In genomic region chr16:85137323-85138072, GRCh38 we compare ENCODE assay signal across 9 cellular contexts. TPM values are rescaled to one million over a fixed set of nuclear protein-coding genes. Genes with fewer than 3 reads are reported as not detected.
DNase-seq lines count a peak whose midpoint lies in the region; FAIRE-seq and TF ChIP-seq lines count a peak whose summit lies in the region.
"Had no signal": no experiment of that assay in that cellular context is flagged by ENCODE, and none has a peak within 500 bp of the region (broad histone marks: within the 10 kb centered on the region; RNA-seq: fewer than 3 reads in every experiment).

No MANE protein-coding gene starts in this region.

- FAIRE-seq in RCC 7860 (lab: Jason Lieb, UNC) = no peak

- peaks cover 4 to 6% (median 6%) of the 10 kb centered on the region in 3 donors for H3K4me1 Mint-ChIP-seq in CD8-positive, alpha-beta memory T cell
- no peaks in the 10 kb centered on the region for H3K4me1 Mint-ChIP-seq in activated T-helper 1 cell treated with anti-CD3 and anti-CD28 coated beads, Interleukin-12 subunit alpha, Interleukin-12 subunit beta, Interleukin-2, Interleukin-4 antibody, amounts not matched to agents 30 ng/mL and 10 ng/mL and 1 ng/mL, durations not matched to agents 14 hours and 24 hours and 36 hours (ENCODE audit: low read depth)

- H3K27ac ChIP-seq in colonic mucosa (peak overlapping the region; percentile 79), tibial artery (peak overlapping the region; percentile 63 to 72)
- no peak overlapping the region for H3K27ac ChIP-seq in CD8-positive, alpha-beta memory T cell (ENCODE audit: low read depth, low read length)

- H3K27me3 Mint-ChIP-seq in CD8-positive, alpha-beta memory T cell = peaks cover 30 to 43% of the 10 kb centered on the region in 2 donors
- H3K27me3 Mint-ChIP-seq in activated T-helper 1 cell treated with anti-CD3 and anti-CD28 coated beads, Interleukin-12 subunit alpha, Interleukin-12 subunit beta, Interleukin-2, Interleukin-4 antibody, amounts not matched to agents 30 ng/mL and 10 ng/mL and 1 ng/mL, durations not matched to agents 14 hours and 24 hours and 36 hours (ENCODE audit: insufficient read depth) = peaks cover 22% of the 10 kb centered on the region

- no peak overlapping the region for H3K27ac Mint-ChIP-seq in CD8-positive, alpha-beta memory T cell
- H3K27ac Mint-ChIP-seq in activated T-helper 1 cell treated with anti-CD3 and anti-CD28 coated beads, Interleukin-12 subunit alpha, Interleukin-12 subunit beta, Interleukin-2, Interleukin-4 antibody, amounts not matched to agents 30 ng/mL and 10 ng/mL and 1 ng/mL, durations not matched to agents 14 hours and 24 hours and 36 hours = no peak overlapping the region
- H3K27ac Mint-ChIP-seq: IgD-negative memory B cell had no signal

- TF ChIP-seq CTCF in LNCaP clone FGC (IDR thresholded peaks at IDR 0.05; ENCODE audit: control insufficient read depth, extremely low read depth, insufficient read depth) (no peak), colonic mucosa (IDR thresholded peaks at IDR 0.05) (no peak), tibial artery (IDR thresholded peaks at IDR 0.05) (no peak)

- intact Hi-C loops in colonic mucosa (cut with DNase I) (no loop called here), tibial artery (cut with DNase I; ENCODE audit: low total_unique reads) (no loop called here)
- intact Hi-C loops in activated T-helper 1 cell treated with anti-CD3 and anti-CD28 coated beads, Interleukin-12 subunit alpha, Interleukin-12 subunit beta, Interleukin-2, Interleukin-4 antibody, amounts not matched to agents 30 ng/mL and 10 ng/mL and 1 ng/mL, durations not matched to agents 14 hours and 24 hours and 36 hours (cut with micrococcal nuclease) = no loop called here

- H3K4me3 Mint-ChIP-seq in CD8-positive, alpha-beta memory T cell = no peak overlapping the region
- no peak overlapping the region for H3K4me3 Mint-ChIP-seq in activated T-helper 1 cell treated with anti-CD3 and anti-CD28 coated beads, Interleukin-12 subunit alpha, Interleukin-12 subunit beta, Interleukin-2, Interleukin-4 antibody, amounts not matched to agents 30 ng/mL and 10 ng/mL and 1 ng/mL, durations not matched to agents 14 hours and 24 hours and 36 hours

- no peaks in the 10 kb centered on the region for H3K9me3 Mint-ChIP-seq in CD8-positive, alpha-beta memory T cell
- no peaks in the 10 kb centered on the region for H3K9me3 Mint-ChIP-seq in activated T-helper 1 cell treated with anti-CD3 and anti-CD28 coated beads, Interleukin-12 subunit alpha, Interleukin-12 subunit beta, Interleukin-2, Interleukin-4 antibody, amounts not matched to agents 30 ng/mL and 10 ng/mL and 1 ng/mL, durations not matched to agents 14 hours and 24 hours and 36 hours

- no peaks in the 10 kb centered on the region for H3K9me3 ChIP-seq in colonic mucosa
- no peaks in the 10 kb centered on the region for H3K9me3 ChIP-seq in tibial artery
- H3K9me3 ChIP-seq in CD8-positive, alpha-beta memory T cell (ENCODE audit: low read length) = no peaks in the 10 kb centered on the region

- DNase-seq in LNCaP clone FGC (ENCODE audit: low read depth) = peak; percentile 57
- DNase-seq in colonic mucosa = peak; percentile 82
- peak; percentile 95 for DNase-seq in medulla oblongata (ENCODE audit: extremely low spot score)
- DNase-seq in tibial artery = peak; percentile 94 to 98
- DNase-seq in CD8-positive, alpha-beta memory T cell = no peak
- no peak for DNase-seq in RCC 7860 (ENCODE audit: low spot score)
- no peak for DNase-seq in activated T-helper 1 cell treated with anti-CD3 and anti-CD28 coated beads, Interleukin-12 subunit alpha, Interleukin-12 subunit beta, Interleukin-2, Interleukin-4 antibody, amounts not matched to agents 30 ng/mL and 10 ng/mL and 1 ng/mL, durations not matched to agents 14 hours and 24 hours and 36 hours (ENCODE audit: low spot score)
- no peak for DNase-seq in erythroblast (lab: John Stamatoyannopoulos, UW)

- CTCF ChIA-PET in CD8-positive, alpha-beta memory T cell (lab: Charles Lee) = no interaction called here

- H3K4me1 ChIP-seq in colonic mucosa = peaks cover 4% of the 10 kb centered on the region
- H3K4me1 ChIP-seq in tibial artery = peaks cover 4 to 27% (median 19%) of the 10 kb centered on the region in 4 donors
- no peaks in the 10 kb centered on the region for H3K4me1 ChIP-seq in CD8-positive, alpha-beta memory T cell (ENCODE audit: insufficient read depth, low read length)

- no peaks in the 10 kb centered on the region for H3K27me3 ChIP-seq in colonic mucosa
- no peaks in the 10 kb centered on the region for H3K27me3 ChIP-seq in tibial artery
- H3K27me3 ChIP-seq in CD8-positive, alpha-beta memory T cell (ENCODE audit: insufficient read depth, low read length, poor library complexity, severe bottlenecking) = peaks cover 3% of the 10 kb centered on the region

- POLR2A ChIA-PET in CD8-positive, alpha-beta memory T cell (lab: Charles Lee) = no interaction called here

- H3K36me3 Mint-ChIP-seq in CD8-positive, alpha-beta memory T cell = no peaks in the 10 kb centered on the region
- no peaks in the 10 kb centered on the region for H3K36me3 Mint-ChIP-seq in activated T-helper 1 cell treated with anti-CD3 and anti-CD28 coated beads, Interleukin-12 subunit alpha, Interleukin-12 subunit beta, Interleukin-2, Interleukin-4 antibody, amounts not matched to agents 30 ng/mL and 10 ng/mL and 1 ng/mL, durations not matched to agents 14 hours and 24 hours and 36 hours (ENCODE audit: low read depth)

- peak overlapping the region; percentile 31 for H3K4me3 ChIP-seq in LNCaP clone FGC (ENCODE audit: low read depth, low read length)
- peak overlapping the region; percentile 14 for H3K4me3 ChIP-seq in colonic mucosa
- peak overlapping the region; percentile 42 to 44 for H3K4me3 ChIP-seq in tibial artery
- no peak overlapping the region for H3K4me3 ChIP-seq in CD8-positive, alpha-beta memory T cell (ENCODE audit: low read length)

- H3K9ac ChIP-seq in colonic mucosa (ENCODE audit: low read depth in 2 of 2, low read length in 2 of 2) = peak overlapping the region; percentile 26 to 35

- H3K36me3 ChIP-seq in colonic mucosa (no peaks in the 10 kb centered on the region), tibial artery (no peaks in the 10 kb centered on the region)
- no peaks in the 10 kb centered on the region for H3K36me3 ChIP-seq in CD8-positive, alpha-beta memory T cell (ENCODE audit: insufficient read depth, low read length)

- no peak for TF ChIP-seq POLR2A in erythroblast (IDR thresholded peaks at IDR 0.05; ENCODE audit: low read length)

RNA-seq across cellular contexts. Expression of gene CIBAR2, which starts 25.2 kb away (rescaled TPM):
- under 1 TPM in 1 of 2 donors, not detected in 1; 0.32 TPM for total RNA-seq in colonic mucosa
- not detected for total RNA-seq in CD8-positive, alpha-beta memory T cell
- polyA plus RNA-seq in CD8-positive, alpha-beta memory T cell = not detected
- total RNA-seq in activated T-helper 1 cell treated with anti-CD3 and anti-CD28 coated beads, Interleukin-12 subunit alpha, Interleukin-12 subunit beta, Interleukin-2, Interleukin-4 antibody, amounts not matched to agents 30 ng/mL and 10 ng/mL and 1 ng/mL, durations not matched to agents 14 hours and 24 hours and 36 hours = not detected in 2 replicates
- polyA plus RNA-seq: IgD-negative memory B cell had no signal

Comparison
In these comparisons a context has a peak if more than half of its experiments do, and no peak if none do; other contexts are left out.
1. DNase-seq: peak in LNCaP clone FGC (single experiment), colonic mucosa (single experiment), medulla oblongata (single experiment) and tibial artery (2 of 2); none in CD8-positive, alpha-beta memory T cell (0 of 5), RCC 7860 (single experiment), activated T-helper 1 cell treated with anti-CD3 and anti-CD28 coated beads, Interleukin-12 subunit alpha, Interleukin-12 subunit beta, Interleukin-2, Interleukin-4 antibody, amounts not matched to agents 30 ng/mL and 10 ng/mL and 1 ng/mL, durations not matched to agents 14 hours and 24 hours and 36 hours (single experiment) and erythroblast (0 of 2).